In genomic region chr17:40485851-40486512, GRCh38 we compare ENCODE assay signal across 7 cellular contexts. TPM values are rescaled to one million over a fixed set of nuclear protein-coding genes. Genes with fewer than 3 reads are reported as not detected.
DNase-seq lines count a peak whose midpoint lies in the region; ATAC-seq and TF ChIP-seq lines count a peak whose summit lies in the region.

No MANE protein-coding gene starts in this region.

- no peaks in the 10 kb centered on the region for H3K27me3 Mint-ChIP-seq in T-helper 2 cell treated with Interferon-gamma antibody and Interleukin-4, amounts not matched to agents 5 μg/mL and 100 μg/mL, for 36 hours (ENCODE audit: low read depth)

- H3K36me3 Mint-ChIP-seq in T-helper 2 cell treated with Interferon-gamma antibody and Interleukin-4, amounts not matched to agents 5 μg/mL and 100 μg/mL, for 36 hours (ENCODE audit: low read depth): peaks cover 3% of the 10 kb centered on the region

- H3K27me3 ChIP-seq in skeletal muscle tissue (ENCODE audit: control insufficient read depth in 3 of 3, insufficient read depth in 3 of 3, low read length in 3 of 3): peaks cover 0 to 2% (median 0%) of the 10 kb centered on the region in 3 donors

- in situ Hi-C loops in GM13976 (cut with MboI; ENCODE audit: low sequenced_read_pairs, unreplicated experiment): no loop called here

- no peak overlapping the region for H3K4me3 ChIP-seq in Jurkat, Clone E6-1 (ENCODE audit: low read length)
- no peak overlapping the region for H3K4me3 ChIP-seq in skeletal muscle tissue (ENCODE audit: low read length in 3 of 3)

- H3K9me3 ChIP-seq in skeletal muscle tissue (ENCODE audit: control insufficient read depth in 3 of 3, low read length in 3 of 3): no peaks in the 10 kb centered on the region

- peak; percentile 45 for ATAC-seq in esophagus mucosa
- ATAC-seq in GM19351 (IDR thresholded peaks at IDR 0.05; ENCODE audit: unreplicated experiment): no peak

- TF ChIP-seq CTCF in GM13976 (IDR thresholded peaks at IDR 0.05; ENCODE audit: borderline replicate concordance, control extremely low read depth, extremely low read depth, insufficient read depth, missing control alignments): no peak

- H3K4me1 Mint-ChIP-seq in T-helper 2 cell treated with Interferon-gamma antibody and Interleukin-4, amounts not matched to agents 5 μg/mL and 100 μg/mL, for 36 hours (ENCODE audit: low read depth): peaks cover 72% of the 10 kb centered on the region

- no peaks in the 10 kb centered on the region for H3K36me3 ChIP-seq in skeletal muscle tissue (ENCODE audit: control insufficient read depth in 3 of 3, insufficient read depth in 3 of 3, low read length in 3 of 3)

- peak overlapping the region; percentile 71 for H3K27ac ChIP-seq in skeletal muscle tissue (ENCODE audit: low read depth, low read length)

- peak overlapping the region; percentile 72 for H3K27ac Mint-ChIP-seq in T-helper 2 cell treated with Interferon-gamma antibody and Interleukin-4, amounts not matched to agents 5 μg/mL and 100 μg/mL, for 36 hours

- H3K9me3 Mint-ChIP-seq in T-helper 2 cell treated with Interferon-gamma antibody and Interleukin-4, amounts not matched to agents 5 μg/mL and 100 μg/mL, for 36 hours: no peaks in the 10 kb centered on the region

- DNase-seq in Jurkat, Clone E6-1 (ENCODE audit: low read depth, low spot score): peak; percentile 64
- DNase-seq in T-helper 2 cell treated with Interferon-gamma antibody and Interleukin-4, amounts not matched to agents 5 μg/mL and 100 μg/mL, for 36 hours (ENCODE audit: low spot score): peak; percentile 32
- DNase-seq in NCI-H69 (lab: John Stamatoyannopoulos, UW) (no peak), GM13976 (ENCODE audit: low spot score) (no peak)

- H3K9ac ChIP-seq in skeletal muscle tissue (ENCODE audit: low read depth in 1 of 3, low read length in 3 of 3): no peak overlapping the region

- peaks cover 15 to 21% (median 16%) of the 10 kb centered on the region in 3 donors for H3K4me1 ChIP-seq in skeletal muscle tissue (ENCODE audit: control insufficient read depth in 3 of 3, insufficient read depth in 3 of 3, low read length in 3 of 3)

- H3K4me3 Mint-ChIP-seq in T-helper 2 cell treated with Interferon-gamma antibody and Interleukin-4, amounts not matched to agents 5 μg/mL and 100 μg/mL, for 36 hours: peak overlapping the region; percentile 51

RNA-seq across cellular contexts. Expression of gene TNS4, which starts 15.4 kb away (rescaled TPM):
- polyA plus RNA-seq in Jurkat, Clone E6-1 (2012; ENCODE audit: insufficient read depth, insufficient read length): 1.0 TPM
- 52.1 TPM for total RNA-seq in esophagus mucosa
- not detected for total RNA-seq in skeletal muscle tissue

RNA-seq across cellular contexts. Expression of gene IGFBP4, which starts 42.7 kb away (rescaled TPM):
- 9.5 TPM for polyA plus RNA-seq in Jurkat, Clone E6-1 (2012; ENCODE audit: insufficient read depth, insufficient read length)
- total RNA-seq in esophagus mucosa (72.1 TPM), skeletal muscle tissue (76.2 TPM)

Comparison
In these comparisons a context has a peak if more than half of its experiments do, and no peak if none do; other contexts are left out.
1. DNase-seq: peak in Jurkat, Clone E6-1 (single experiment) and T-helper 2 cell treated with Interferon-gamma antibody and Interleukin-4, amounts not matched to agents 5 μg/mL and 100 μg/mL, for 36 hours (single experiment); none in NCI-H69 (single experiment) and GM13976 (single experiment).
2. RNA of gene TNS4, which starts 15.4 kb away (total RNA-seq): 52.1 TPM in esophagus mucosa (single experiment); not detected in skeletal muscle tissue (single experiment); every median in the first group is over 10 times any median in the second.